18 cellular contexts compared by ENCODE assay signal in genomic region chr19:4453232-4454179, GRCh38. TPM values are rescaled to one million over a fixed set of nuclear protein-coding genes. Genes with fewer than 3 reads are reported as not detected.
DNase-seq lines count a peak whose midpoint lies in the region; ATAC-seq and TF ChIP-seq lines count a peak whose summit lies in the region.
"Had no signal": no experiment of that assay in that cellular context is flagged by ENCODE, and none has a peak within 500 bp of the region (broad histone marks: within the 10 kb centered on the region; RNA-seq: fewer than 3 reads in every experiment).

No MANE protein-coding gene starts in this region.

- no peaks in the 10 kb centered on the region for H3K9me3 ChIP-seq in A673 (ENCODE audit: low read depth, low read length, poor library complexity, severe bottlenecking)
- no peaks in the 10 kb centered on the region for H3K9me3 ChIP-seq in WERI-Rb-1 (ENCODE audit: severe bottlenecking)

- CTCF ChIA-PET in A673 (lab: Charles Lee), result no interaction called here

- H3K36me3 ChIP-seq in A673 (ENCODE audit: insufficient read depth, low read length, poor library complexity, severe bottlenecking), result peaks cover 20% of the 10 kb centered on the region
- peaks cover 56% of the 10 kb centered on the region for H3K36me3 ChIP-seq in WERI-Rb-1

- peaks cover 6% of the 10 kb centered on the region for H3K36me3 Mint-ChIP-seq in progenitor cell of endocrine pancreas (ENCODE audit: insufficient read depth)

- DNase-seq in A673 (ENCODE audit: low spot score), result no peak
- DNase-seq in ELF-1 (ENCODE audit: low read depth, low spot score), result peak; percentile 55
- no peak for DNase-seq in WERI-Rb-1
- DNase-seq in iPS-NIHi11 (ENCODE audit: low spot score), result peak; percentile 18
- DNase-seq in progenitor cell of endocrine pancreas (ENCODE audit: low spot score, unreplicated experiment), result no peak
- DNase-seq in 8988T, result no peak
- no peak for DNase-seq in SK-N-DZ (ENCODE audit: low spot score)
- DNase-seq: CD8-positive, alpha-beta memory T cell; HCEC 1CT; KBM-7; NCI-H1092 treated with DMSO at 0.1 percent for 48 hours; NCI-H187; NCI-H446 treated with DMSO at 0.1 percent for 48 hours; NCI-H748 treated with DMSO at 0.1 percent for 48 hours; SHP77; SW 1271 had no signal

- H3K4me3 Mint-ChIP-seq in progenitor cell of endocrine pancreas (ENCODE audit: low read depth), result no peak overlapping the region
- H3K4me3 Mint-ChIP-seq: B cell had no signal

- H3K4me3 ChIP-seq in A673 (ENCODE audit: low read depth, low read length, poor library complexity, severe bottlenecking), result no peak overlapping the region
- no peak overlapping the region for H3K4me3 ChIP-seq in WERI-Rb-1 (ENCODE audit: low read depth, low read length)

- no peak for TF ChIP-seq CTCF in A673 (conservative IDR thresholded peaks at IDR 0.05; ENCODE audit: low read depth, low read length)
- TF ChIP-seq CTCF in WERI-Rb-1 (IDR thresholded peaks at IDR 0.05; ENCODE audit: low read depth, low read length), result no peak
- no peak for TF ChIP-seq CTCF in progenitor cell of endocrine pancreas (IDR thresholded peaks at IDR 0.05; ENCODE audit: unreplicated experiment)

- peaks cover 13% of the 10 kb centered on the region for H3K4me1 ChIP-seq in A673 (ENCODE audit: insufficient read depth, low read length, poor library complexity, severe bottlenecking)

- BruUV-seq in A673 (replicated peaks; lab: Mats Ljungman, UMichigan), result no TSS peak

- H3K27me3 ChIP-seq in A673 (replicated peaks; ENCODE audit: insufficient read depth, low read depth, low read length, poor library complexity), result no peaks in the 10 kb centered on the region
- no peaks in the 10 kb centered on the region for H3K27me3 ChIP-seq in WERI-Rb-1 (ENCODE audit: insufficient read depth, low read depth, severe bottlenecking)

- POLR2A ChIA-PET in A673 (lab: Charles Lee; ENCODE audit: low non-redundant PET), result interaction anchor here (0.6 kb wide), 1 partner anchor 74 kb away, joined by 6 read pairs; no protein-coding TSS in a partner anchor

- H3K9me3 Mint-ChIP-seq in progenitor cell of endocrine pancreas (ENCODE audit: low read depth), result no peaks in the 10 kb centered on the region
- H3K9me3 Mint-ChIP-seq: CD8-positive, alpha-beta memory T cell had no signal

- no peak overlapping the region for H3K27ac Mint-ChIP-seq in progenitor cell of endocrine pancreas
- H3K27ac Mint-ChIP-seq: B cell had no signal

- intact Hi-C loops in A673 (cut with micrococcal nuclease; ENCODE audit: unreplicated experiment), result no loop called here

- peaks cover 12% of the 10 kb centered on the region for H3K4me1 Mint-ChIP-seq in progenitor cell of endocrine pancreas (ENCODE audit: low read depth)

- no peaks in the 10 kb centered on the region for H3K27me3 Mint-ChIP-seq in progenitor cell of endocrine pancreas
- H3K27me3 Mint-ChIP-seq: B cell had no signal

- no peak for ATAC-seq in HG03108 (IDR thresholded peaks at IDR 0.05; ENCODE audit: unreplicated experiment)

- H3K27ac ChIP-seq in A673 (ENCODE audit: low read depth, low read length, poor library complexity, severe bottlenecking) (peak overlapping the region; percentile 7), WERI-Rb-1 (peak overlapping the region; percentile 33; the same call in 1 of the 2 replicates)

RNA-seq across cellular contexts. Expression of gene UBXN6, which starts 4.1 kb away (rescaled TPM):
- total RNA-seq in A673 (2021) (49.1 and 56.1 TPM in 2 replicates), progenitor cell of endocrine pancreas (57.2 and 61.8 TPM in 2 replicates)
- polyA plus RNA-seq in SK-N-DZ (2014; cell fraction: cytosol; rRNA removed), result 45.3 and 50.1 TPM in 2 replicates
- polyA plus RNA-seq in SK-N-DZ (2014; cell fraction: nucleus; rRNA removed), result 41.8 and 100 TPM in 2 replicates

RNA-seq across cellular contexts. Expression of gene HDGFL2, which starts 18.6 kb away (rescaled TPM):
- total RNA-seq in A673 (2021) (89.6 and 94.8 TPM in 2 replicates), progenitor cell of endocrine pancreas (92.6 and 94.2 TPM in 2 replicates)
- polyA plus RNA-seq in SK-N-DZ (2014; cell fraction: cytosol; rRNA removed), result 65.8 and 106 TPM in 2 replicates
- polyA plus RNA-seq in SK-N-DZ (2014; cell fraction: nucleus; rRNA removed), result 127 and 128 TPM in 2 replicates

RNA-seq across cellular contexts. Expression of gene CHAF1A, which starts 51.1 kb away (rescaled TPM):
- total RNA-seq in A673 (2021) (115 and 119 TPM in 2 replicates), progenitor cell of endocrine pancreas (41.8 and 48.2 TPM in 2 replicates)
- 44.2 and 55.5 TPM in 2 replicates for polyA plus RNA-seq in SK-N-DZ (2014; cell fraction: cytosol; rRNA removed)
- 54.0 and 71.2 TPM in 2 replicates for polyA plus RNA-seq in SK-N-DZ (2014; cell fraction: nucleus; rRNA removed)

RNA-seq across cellular contexts. Expression of gene SH3GL1, which starts 53.2 kb away (rescaled TPM):
- total RNA-seq in A673 (2021) (100 and 108 TPM in 2 replicates), progenitor cell of endocrine pancreas (55.6 and 61.6 TPM in 2 replicates)
- 47.0 and 62.2 TPM in 2 replicates for polyA plus RNA-seq in SK-N-DZ (2014; cell fraction: cytosol; rRNA removed)
- polyA plus RNA-seq in SK-N-DZ (2014; cell fraction: nucleus; rRNA removed), result 41.5 and 42.2 TPM in 2 replicates

Comparison
In these comparisons a context has a peak if more than half of its experiments do, and no peak if none do; other contexts are left out.
1. DNase-seq: peak in ELF-1 (single experiment) and iPS-NIHi11 (single experiment); none in A673 (single experiment), WERI-Rb-1 (single experiment), progenitor cell of endocrine pancreas (single experiment), 8988T (single experiment) and SK-N-DZ (single experiment).